10 cellular contexts compared by ENCODE assay signal in genomic region chr1:167120899-167121298, GRCh38. TPM values are rescaled to one million over a fixed set of nuclear protein-coding genes. Genes with fewer than 3 reads are reported as not detected.
DNase-seq lines count a peak whose midpoint lies in the region; ATAC-seq and TF ChIP-seq lines count a peak whose summit lies in the region.
"Had no signal": no experiment of that assay in that cellular context is flagged by ENCODE, and none has a peak within 500 bp of the region (broad histone marks: within the 10 kb centered on the region; RNA-seq: fewer than 3 reads in every experiment).

No MANE protein-coding gene starts in this region.

- H3K27me3 ChIP-seq in Loucy (ENCODE audit: insufficient read depth, low read length, poor library complexity, severe bottlenecking) (no peaks in the 10 kb centered on the region), iPS-18a (ENCODE audit: control insufficient read depth, insufficient read depth, low read length) (peaks cover 16% of the 10 kb centered on the region)

- DNase-seq in activated naive CD4-positive, alpha-beta T cell treated with anti-CD3 and anti-CD28 coated beads, Interleukin-2, amount 50 U/mL, for 16 hours, result peak; percentile 19
- DNase-seq in stimulated activated naive B cell treated with anti-CD40 and anti-IgM and Interleukin-4, amounts not matched to agents 10 μg/mL and 1 μg/mL and 100 μg/mL, for 72 hours, result no peak
- DNase-seq in epidermal melanocyte (ENCODE audit: insufficient read length, low spot score) (no peak), ecto neural progenitor cell (ENCODE audit: low spot score) (no peak), left lobe of liver (ENCODE audit: low spot score) (no peak)
- DNase-seq: HFFc6, SHP77 had no signal

- no peaks in the 10 kb centered on the region for H3F3A ChIP-seq in Loucy (ENCODE audit: low read depth)

- no peaks in the 10 kb centered on the region for H3K9me2 ChIP-seq in Loucy (replicated peaks; ENCODE audit: low read depth, low read length)

- no peaks in the 10 kb centered on the region for H4K20me1 ChIP-seq in Loucy (ENCODE audit: insufficient read depth, low read length, poor library complexity, severe bottlenecking)

- H3K4me1 ChIP-seq in Loucy (ENCODE audit: insufficient read depth, low read length, poor library complexity, severe bottlenecking) (peaks cover 8% of the 10 kb centered on the region), iPS-18a (ENCODE audit: control insufficient read depth, low read depth, low read length) (peaks cover 14% of the 10 kb centered on the region)

- no peak overlapping the region for H3K4me2 ChIP-seq in Loucy (ENCODE audit: low read depth, low read length, poor library complexity, severe bottlenecking)

- H3K27ac ChIP-seq in iPS-18a (ENCODE audit: low read length), result no peak overlapping the region

- H3K79me2 ChIP-seq in Loucy (ENCODE audit: insufficient read depth, low read length), result no peaks in the 10 kb centered on the region

- no peaks in the 10 kb centered on the region for H3K9me3 ChIP-seq in Loucy (ENCODE audit: insufficient read depth, low read depth, low read length)
- H3K9me3 ChIP-seq in iPS-18a (ENCODE audit: control insufficient read depth, low read depth, low read length), result no peaks in the 10 kb centered on the region

- H3K27ac Mint-ChIP-seq in stimulated activated naive B cell treated with anti-CD40 and anti-IgM and Interleukin-4, amounts not matched to agents 10 μg/mL and 1 μg/mL and 100 μg/mL, for 72 hours, result no peak overlapping the region
- H3K27ac Mint-ChIP-seq: HFFc6 had no signal

- H3K4me3 ChIP-seq in Loucy (ENCODE audit: low read length, poor library complexity, severe bottlenecking), result no peak overlapping the region
- H3K4me3 ChIP-seq in iPS-18a (ENCODE audit: low read length), result peak overlapping the region; percentile 55

- H3K4me1 Mint-ChIP-seq in stimulated activated naive B cell treated with anti-CD40 and anti-IgM and Interleukin-4, amounts not matched to agents 10 μg/mL and 1 μg/mL and 100 μg/mL, for 72 hours, result peaks cover 4 to 12% of the 10 kb centered on the region in 2 donors

- H3K9me3 Mint-ChIP-seq in stimulated activated naive B cell treated with anti-CD40 and anti-IgM and Interleukin-4, amounts not matched to agents 10 μg/mL and 1 μg/mL and 100 μg/mL, for 72 hours, result no peaks in the 10 kb centered on the region
- H3K9me3 Mint-ChIP-seq: HFFc6 had no signal

- no peak overlapping the region for H2AFZ ChIP-seq in Loucy (ENCODE audit: low read length)

- H3K4me3 Mint-ChIP-seq in stimulated activated naive B cell treated with anti-CD40 and anti-IgM and Interleukin-4, amounts not matched to agents 10 μg/mL and 1 μg/mL and 100 μg/mL, for 72 hours, result peak overlapping the region; percentile 84 to 86
- H3K4me3 Mint-ChIP-seq: HFFc6 had no signal

- peaks cover 38 to 42% of the 10 kb centered on the region in 2 donors for H3K27me3 Mint-ChIP-seq in stimulated activated naive B cell treated with anti-CD40 and anti-IgM and Interleukin-4, amounts not matched to agents 10 μg/mL and 1 μg/mL and 100 μg/mL, for 72 hours

- ATAC-seq in stimulated activated naive B cell treated with anti-CD40 and anti-IgM and Interleukin-4, amounts not matched to agents 10 μg/mL and 1 μg/mL and 100 μg/mL, for 72 hours (replicated peaks), result peak in 1 of 2 donors; percentile 54
- ATAC-seq in left lobe of liver (no peak), HG03469 (IDR thresholded peaks at IDR 0.05; ENCODE audit: unreplicated experiment) (no peak)

- no peaks in the 10 kb centered on the region for H3K36me3 Mint-ChIP-seq in stimulated activated naive B cell treated with anti-CD40 and anti-IgM and Interleukin-4, amounts not matched to agents 10 μg/mL and 1 μg/mL and 100 μg/mL, for 72 hours

- H3K9ac ChIP-seq in Loucy (ENCODE audit: low read depth, low read length, poor library complexity, severe bottlenecking), result no peak overlapping the region
- no peak overlapping the region for H3K9ac ChIP-seq in iPS-18a (ENCODE audit: low read length)

- H3K36me3 ChIP-seq in Loucy (ENCODE audit: insufficient read depth, low read length), result no peaks in the 10 kb centered on the region
- no peaks in the 10 kb centered on the region for H3K36me3 ChIP-seq in iPS-18a (ENCODE audit: control insufficient read depth, low read depth, low read length)

- peak; percentile 25 for TF ChIP-seq CTCF in Loucy (conservative IDR thresholded peaks at IDR 0.05; ENCODE audit: low read length)

RNA-seq across cellular contexts. Expression of gene STYXL2, which starts 27.0 kb away (rescaled TPM):
- not detected for total RNA-seq in left lobe of liver
- total RNA-seq: HFFc6 had no signal

RNA-seq across cellular contexts. Expression of gene GPA33, which starts 30.7 kb away (rescaled TPM):
- total RNA-seq in left lobe of liver, result 0.20 TPM
- total RNA-seq: HFFc6 had no signal
